21 cellular contexts compared by ENCODE assay signal in the genomic region with DNA sequence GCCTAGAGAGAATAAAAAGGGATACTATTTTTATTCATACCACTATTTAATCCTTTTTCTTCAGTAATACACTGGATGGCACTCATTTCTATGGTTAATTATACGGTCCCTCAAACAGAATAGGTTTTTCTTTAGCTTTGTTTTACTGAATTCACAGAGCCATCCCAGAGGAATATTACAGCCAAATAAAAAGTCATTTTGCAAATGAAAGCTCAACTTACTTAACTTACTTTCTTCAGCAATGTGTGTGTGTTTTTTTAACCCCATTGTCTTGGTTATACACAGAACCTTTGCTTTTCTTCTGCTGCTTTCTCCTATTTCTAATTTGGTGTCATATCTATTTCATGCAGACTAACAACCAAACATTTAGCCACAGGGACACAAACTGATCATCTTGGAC. TPM values are rescaled to one million over a fixed set of nuclear protein-coding genes. Genes with fewer than 3 reads are reported as not detected.
DNase-seq lines count a peak whose midpoint lies in the region; ATAC-seq and TF ChIP-seq lines count a peak whose summit lies in the region.
"Had no signal": no experiment of that assay in that cellular context is flagged by ENCODE, and none has a peak within 500 bp of the region (broad histone marks: within the 10 kb centered on the region; RNA-seq: fewer than 3 reads in every experiment).

No MANE protein-coding gene starts in this region.

- no peaks in the 10 kb centered on the region for H3K27me3 Mint-ChIP-seq in central memory CD8-positive, alpha-beta T cell
- H3K27me3 Mint-ChIP-seq in nephron progenitor cell (ENCODE audit: low read depth, poor library complexity) (no peaks in the 10 kb centered on the region), mesothelial cell of epicardium (ENCODE audit: low read depth) (no peaks in the 10 kb centered on the region)
- H3K27me3 Mint-ChIP-seq: IgD-negative memory B cell had no signal

- H3K36me3 ChIP-seq in HUES64 (ENCODE audit: insufficient read depth, low read length): no peaks in the 10 kb centered on the region
- H3K36me3 ChIP-seq in lower lobe of right lung: no peaks in the 10 kb centered on the region
- H3K36me3 ChIP-seq: ascending aorta, BE2C, MG63, neutrophil had no signal

- H3K4me3 ChIP-seq in HUES64 (ENCODE audit: low read length): no peak overlapping the region
- H3K4me3 ChIP-seq in lower lobe of right lung: no peak overlapping the region
- H3K4me3 ChIP-seq: ascending aorta, MG63 had no signal

- peaks cover 9% of the 10 kb centered on the region for H3K36me3 Mint-ChIP-seq in central memory CD8-positive, alpha-beta T cell (ENCODE audit: insufficient read depth)
- H3K36me3 Mint-ChIP-seq in nephron progenitor cell (ENCODE audit: low read depth) (no peaks in the 10 kb centered on the region), mesothelial cell of epicardium (no peaks in the 10 kb centered on the region)

- H3K9me3 ChIP-seq in HUES64 (ENCODE audit: insufficient read depth, low read depth, low read length) (no peaks in the 10 kb centered on the region), lower lobe of right lung (no peaks in the 10 kb centered on the region)
- H3K9me3 ChIP-seq: ascending aorta, BE2C, MG63, neutrophil had no signal

- peaks cover 45% of the 10 kb centered on the region for H3K4me1 ChIP-seq in HUES64 (ENCODE audit: insufficient read depth, low read length)
- peaks cover 43% of the 10 kb centered on the region for H3K4me1 ChIP-seq in lower lobe of right lung

- WGBS in HUES64: 85% methylated on average over 1 of the region's 1 CpG

- peak overlapping the region; percentile 72 for H3K4me3 Mint-ChIP-seq in central memory CD8-positive, alpha-beta T cell
- no peak overlapping the region for H3K4me3 Mint-ChIP-seq in nephron progenitor cell
- no peak overlapping the region for H3K4me3 Mint-ChIP-seq in mesothelial cell of epicardium
- H3K4me3 Mint-ChIP-seq: HFFc6 had no signal

- no peak overlapping the region for H3K9ac ChIP-seq in HUES64 (ENCODE audit: low read depth, low read length)

- TF ChIP-seq CTCF in nephron progenitor cell (IDR thresholded peaks at IDR 0.05): no peak
- no peak for TF ChIP-seq CTCF in lower lobe of right lung (IDR thresholded peaks at IDR 0.05)
- no peak for TF ChIP-seq CTCF in mesothelial cell of epicardium (IDR thresholded peaks at IDR 0.05; ENCODE audit: unreplicated experiment)

- no peaks in the 10 kb centered on the region for H3K27me3 ChIP-seq in HUES64 (ENCODE audit: insufficient read depth, low read length)
- H3K27me3 ChIP-seq in lower lobe of right lung (ENCODE audit: low read depth): no peaks in the 10 kb centered on the region
- H3K27me3 ChIP-seq: ascending aorta, BE2C, MG63, neutrophil had no signal

- peak overlapping the region; percentile 87 for H3K27ac Mint-ChIP-seq in central memory CD8-positive, alpha-beta T cell (ENCODE audit: low read depth)
- H3K27ac Mint-ChIP-seq in nephron progenitor cell: peak overlapping the region; percentile 9
- H3K27ac Mint-ChIP-seq in mesothelial cell of epicardium: no peak overlapping the region

- H3K27ac ChIP-seq in HUES64 (ENCODE audit: low read depth, low read length): peak overlapping the region; percentile 46; the same call in 1 of the 2 replicates
- no peak overlapping the region for H3K27ac ChIP-seq in lower lobe of right lung
- H3K27ac ChIP-seq: 22Rv1, ascending aorta, neutrophil, RWPE1 had no signal

- H3K9me3 Mint-ChIP-seq in central memory CD8-positive, alpha-beta T cell: no peaks in the 10 kb centered on the region
- H3K9me3 Mint-ChIP-seq in nephron progenitor cell (no peaks in the 10 kb centered on the region), mesothelial cell of epicardium (no peaks in the 10 kb centered on the region)
- H3K9me3 Mint-ChIP-seq: HFFc6, IgD-negative memory B cell had no signal

- peak; percentile 27 for DNase-seq in NCI-H2227 treated with DMSO at 0.1 percent for 48 hours (lab: John Stamatoyannopoulos, UW)
- no peak for DNase-seq in NCI-H2227 (lab: John Stamatoyannopoulos, UW; ENCODE audit: unreplicated experiment)
- no peak for DNase-seq in central memory CD8-positive, alpha-beta T cell (ENCODE audit: low spot score in 2 of 2)
- no peak for DNase-seq in nephron progenitor cell
- DNase-seq in lower lobe of right lung: no peak
- no peak for DNase-seq in mesothelial cell of epicardium (ENCODE audit: low spot score in 2 of 2, unreplicated experiment in 2 of 2)
- DNase-seq in stimulated activated CD4-positive, alpha-beta T cell treated with anti-CD3 and anti-CD28 coated beads, Interleukin-4, amount 100 ng/mL, for 4 hours: no peak
- DNase-seq: activated gamma-delta T cell, BE2C, HFFc6, NCI-H1417 treated with DMSO at 0.1 percent for 48 hours, NCI-H526, substantia nigra had no signal

- ATAC-seq in central memory CD8-positive, alpha-beta T cell (replicated peaks; ENCODE audit: extremely low read depth, poor library complexity, severe bottlenecking): no peak
- no peak for ATAC-seq in lower lobe of right lung
- ATAC-seq: SK-N-SH treated with all-trans-retinoic acid at 6 μM for 48 hours had no signal

- intact Hi-C loops in lower lobe of right lung (cut with DNase I): no loop called here

- H3K4me1 Mint-ChIP-seq in central memory CD8-positive, alpha-beta T cell: peaks cover 93% of the 10 kb centered on the region
- H3K4me1 Mint-ChIP-seq in nephron progenitor cell: peaks cover 44% of the 10 kb centered on the region
- peaks cover 20% of the 10 kb centered on the region for H3K4me1 Mint-ChIP-seq in mesothelial cell of epicardium

RNA-seq across cellular contexts. Expression of gene PIP4K2A, which starts 40.6 kb away (rescaled TPM):
- 22.0 TPM for polyA plus RNA-seq in HUES64 (2013, experiment 1 of 2)
- 22.4 TPM for polyA plus RNA-seq in HUES64 (2013, experiment 2 of 2)
- total RNA-seq in lower lobe of right lung (67.6 TPM), mesothelial cell of epicardium (33.6 to 37.6 TPM (median 34.9 TPM) in 3 replicates)
